1 cellular context compared by ENCODE assay signal in genomic region chr5:160565376-160565775, GRCh38.
TF ChIP-seq lines count a peak whose summit lies in the region.

No MANE protein-coding gene starts in this region.

TF ChIP-seq in GM23338, 12 proteins besides CTCF, POLR2A, EP300 and RAD21 (continued from another document):
- TF ChIP-seq, protein P1, sequence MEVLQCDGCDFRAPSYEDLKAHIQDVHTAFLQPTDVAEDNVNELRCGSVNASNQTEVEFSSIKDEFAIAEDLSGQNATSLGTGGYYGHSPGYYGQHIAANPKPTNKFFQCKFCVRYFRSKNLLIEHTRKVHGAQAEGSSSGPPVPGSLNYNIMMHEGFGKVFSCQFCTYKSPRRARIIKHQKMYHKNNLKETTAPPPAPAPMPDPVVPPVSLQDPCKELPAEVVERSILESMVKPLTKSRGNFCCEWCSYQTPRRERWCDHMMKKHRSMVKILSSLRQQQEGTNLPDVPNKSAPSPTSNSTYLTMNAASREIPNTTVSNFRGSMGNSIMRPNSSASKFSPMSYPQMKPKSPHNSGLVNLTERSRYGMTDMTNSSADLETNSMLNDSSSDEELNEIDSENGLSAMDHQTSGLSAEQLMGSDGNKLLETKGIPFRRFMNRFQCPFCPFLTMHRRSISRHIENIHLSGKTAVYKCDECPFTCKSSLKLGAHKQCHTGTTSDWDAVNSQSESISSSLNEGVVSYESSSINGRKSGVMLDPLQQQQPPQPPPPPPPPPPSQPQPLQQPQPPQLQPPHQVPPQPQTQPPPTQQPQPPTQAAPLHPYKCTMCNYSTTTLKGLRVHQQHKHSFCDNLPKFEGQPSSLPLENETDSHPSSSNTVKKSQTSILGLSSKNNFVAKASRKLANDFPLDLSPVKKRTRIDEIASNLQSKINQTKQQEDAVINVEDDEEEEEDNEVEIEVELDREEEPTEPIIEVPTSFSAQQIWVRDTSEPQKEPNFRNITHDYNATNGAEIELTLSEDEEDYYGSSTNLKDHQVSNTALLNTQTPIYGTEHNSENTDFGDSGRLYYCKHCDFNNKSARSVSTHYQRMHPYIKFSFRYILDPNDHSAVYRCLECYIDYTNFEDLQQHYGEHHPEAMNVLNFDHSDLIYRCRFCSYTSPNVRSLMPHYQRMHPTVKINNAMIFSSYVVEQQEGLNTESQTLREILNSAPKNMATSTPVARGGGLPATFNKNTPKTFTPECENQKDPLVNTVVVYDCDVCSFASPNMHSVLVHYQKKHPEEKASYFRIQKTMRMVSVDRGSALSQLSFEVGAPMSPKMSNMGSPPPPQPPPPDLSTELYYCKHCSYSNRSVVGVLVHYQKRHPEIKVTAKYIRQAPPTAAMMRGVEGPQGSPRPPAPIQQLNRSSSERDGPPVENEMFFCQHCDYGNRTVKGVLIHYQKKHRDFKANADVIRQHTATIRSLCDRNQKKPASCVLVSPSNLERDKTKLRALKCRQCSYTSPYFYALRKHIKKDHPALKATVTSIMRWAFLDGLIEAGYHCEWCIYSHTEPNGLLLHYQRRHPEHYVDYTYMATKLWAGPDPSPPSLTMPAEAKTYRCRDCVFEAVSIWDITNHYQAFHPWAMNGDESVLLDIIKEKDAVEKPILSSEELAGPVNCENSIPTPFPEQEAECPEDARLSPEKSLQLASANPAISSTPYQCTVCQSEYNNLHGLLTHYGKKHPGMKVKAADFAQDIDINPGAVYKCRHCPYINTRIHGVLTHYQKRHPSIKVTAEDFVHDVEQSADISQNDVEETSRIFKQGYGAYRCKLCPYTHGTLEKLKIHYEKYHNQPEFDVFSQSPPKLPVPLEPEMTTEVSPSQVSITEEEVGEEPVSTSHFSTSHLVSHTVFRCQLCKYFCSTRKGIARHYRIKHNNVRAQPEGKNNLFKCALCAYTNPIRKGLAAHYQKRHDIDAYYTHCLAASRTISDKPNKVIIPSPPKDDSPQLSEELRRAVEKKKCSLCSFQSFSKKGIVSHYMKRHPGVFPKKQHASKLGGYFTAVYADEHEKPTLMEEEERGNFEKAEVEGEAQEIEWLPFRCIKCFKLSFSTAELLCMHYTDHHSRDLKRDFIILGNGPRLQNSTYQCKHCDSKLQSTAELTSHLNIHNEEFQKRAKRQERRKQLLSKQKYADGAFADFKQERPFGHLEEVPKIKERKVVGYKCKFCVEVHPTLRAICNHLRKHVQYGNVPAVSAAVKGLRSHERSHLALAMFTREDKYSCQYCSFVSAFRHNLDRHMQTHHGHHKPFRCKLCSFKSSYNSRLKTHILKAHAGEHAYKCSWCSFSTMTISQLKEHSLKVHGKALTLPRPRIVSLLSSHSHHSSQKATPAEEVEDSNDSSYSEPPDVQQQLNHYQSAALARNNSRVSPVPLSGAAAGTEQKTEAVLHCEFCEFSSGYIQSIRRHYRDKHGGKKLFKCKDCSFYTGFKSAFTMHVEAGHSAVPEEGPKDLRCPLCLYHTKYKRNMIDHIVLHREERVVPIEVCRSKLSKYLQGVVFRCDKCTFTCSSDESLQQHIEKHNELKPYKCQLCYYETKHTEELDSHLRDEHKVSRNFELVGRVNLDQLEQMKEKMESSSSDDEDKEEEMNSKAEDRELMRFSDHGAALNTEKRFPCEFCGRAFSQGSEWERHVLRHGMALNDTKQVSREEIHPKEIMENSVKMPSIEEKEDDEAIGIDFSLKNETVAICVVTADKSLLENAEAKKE (CRISPR knock-in tag; IDR thresholded peaks at IDR 0.05): no peak
- TF ChIP-seq, protein P2, sequence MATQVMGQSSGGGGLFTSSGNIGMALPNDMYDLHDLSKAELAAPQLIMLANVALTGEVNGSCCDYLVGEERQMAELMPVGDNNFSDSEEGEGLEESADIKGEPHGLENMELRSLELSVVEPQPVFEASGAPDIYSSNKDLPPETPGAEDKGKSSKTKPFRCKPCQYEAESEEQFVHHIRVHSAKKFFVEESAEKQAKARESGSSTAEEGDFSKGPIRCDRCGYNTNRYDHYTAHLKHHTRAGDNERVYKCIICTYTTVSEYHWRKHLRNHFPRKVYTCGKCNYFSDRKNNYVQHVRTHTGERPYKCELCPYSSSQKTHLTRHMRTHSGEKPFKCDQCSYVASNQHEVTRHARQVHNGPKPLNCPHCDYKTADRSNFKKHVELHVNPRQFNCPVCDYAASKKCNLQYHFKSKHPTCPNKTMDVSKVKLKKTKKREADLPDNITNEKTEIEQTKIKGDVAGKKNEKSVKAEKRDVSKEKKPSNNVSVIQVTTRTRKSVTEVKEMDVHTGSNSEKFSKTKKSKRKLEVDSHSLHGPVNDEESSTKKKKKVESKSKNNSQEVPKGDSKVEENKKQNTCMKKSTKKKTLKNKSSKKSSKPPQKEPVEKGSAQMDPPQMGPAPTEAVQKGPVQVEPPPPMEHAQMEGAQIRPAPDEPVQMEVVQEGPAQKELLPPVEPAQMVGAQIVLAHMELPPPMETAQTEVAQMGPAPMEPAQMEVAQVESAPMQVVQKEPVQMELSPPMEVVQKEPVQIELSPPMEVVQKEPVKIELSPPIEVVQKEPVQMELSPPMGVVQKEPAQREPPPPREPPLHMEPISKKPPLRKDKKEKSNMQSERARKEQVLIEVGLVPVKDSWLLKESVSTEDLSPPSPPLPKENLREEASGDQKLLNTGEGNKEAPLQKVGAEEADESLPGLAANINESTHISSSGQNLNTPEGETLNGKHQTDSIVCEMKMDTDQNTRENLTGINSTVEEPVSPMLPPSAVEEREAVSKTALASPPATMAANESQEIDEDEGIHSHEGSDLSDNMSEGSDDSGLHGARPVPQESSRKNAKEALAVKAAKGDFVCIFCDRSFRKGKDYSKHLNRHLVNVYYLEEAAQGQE (IDR thresholded peaks at IDR 0.05; ENCODE audit: unreplicated experiment): no peak
- TF ChIP-seq ETS1 (IDR thresholded peaks at IDR 0.05) (no peak), STAT1 (IDR thresholded peaks at IDR 0.05; ENCODE audit: unreplicated experiment) (no peak), JUNB (IDR thresholded peaks at IDR 0.05; ENCODE audit: unreplicated experiment) (no peak), ZNF114 (CRISPR knock-in tag; IDR thresholded peaks at IDR 0.05) (no peak), ZNF331 (CRISPR knock-in tag; IDR thresholded peaks at IDR 0.05; ENCODE audit: low read depth) (no peak), CREB1 (CRISPR knock-in tag; IDR thresholded peaks at IDR 0.05; ENCODE audit: low read depth) (no peak), POLR2AphosphoS5 (IDR thresholded peaks at IDR 0.05; ENCODE audit: low read depth) (no peak), EZH2phosphoT487 (IDR thresholded peaks at IDR 0.05; ENCODE audit: unreplicated experiment) (no peak)
